In genomic region chr12:38316391-38317129, GRCh38 we compare ENCODE assay signal across 8 cellular contexts. TPM values are rescaled to one million over a fixed set of nuclear protein-coding genes. Genes with fewer than 3 reads are reported as not detected.
DNase-seq lines count a peak whose midpoint lies in the region; FAIRE-seq and TF ChIP-seq lines count a peak whose summit lies in the region.

Gene ALG10B, plus strand, starts transcription at chr12:38316774. Its CDS starts 120 bp downstream, at chr12:38316894.

- H3K9me2 ChIP-seq in Loucy (replicated peaks; ENCODE audit: low read depth, low read length) = no peaks in the 10 kb centered on the region

- H3K36me3 ChIP-seq in H7 (replicated peaks; ENCODE audit: control insufficient read depth, insufficient read depth, low read length) = no peaks in the 10 kb centered on the region; the same call in 1 of the 2 replicates
- H3K36me3 ChIP-seq in Loucy (ENCODE audit: insufficient read depth, low read length) = no peaks in the 10 kb centered on the region
- H3K36me3 ChIP-seq in SJCRH30 = no peaks in the 10 kb centered on the region
- H3K36me3 ChIP-seq in neutrophil = no peaks in the 10 kb centered on the region

- H4K20me1 ChIP-seq in Loucy (ENCODE audit: insufficient read depth, low read length, poor library complexity, severe bottlenecking) = no peaks in the 10 kb centered on the region

- H3K27ac ChIP-seq in SJCRH30 (peak within 1 kb of the TSS; percentile 70), neutrophil (peak within 1 kb of the TSS; percentile 63)

- peak within 1 kb of the TSS; percentile 32 for H3K4me2 ChIP-seq in Loucy (ENCODE audit: low read depth, low read length, poor library complexity, severe bottlenecking)

- TF ChIP-seq CTCF in Loucy (conservative IDR thresholded peaks at IDR 0.05; ENCODE audit: low read length) (peak; percentile 70), neutrophil (IDR thresholded peaks at IDR 0.05) (peak; percentile 67)

- H3K4me1 ChIP-seq in Loucy (ENCODE audit: insufficient read depth, low read length, poor library complexity, severe bottlenecking) (no peaks in the 10 kb centered on the region), SJCRH30 (no peaks in the 10 kb centered on the region), neutrophil (ENCODE audit: control insufficient read depth in 1 of 2, insufficient read depth in 1 of 2, low read depth in 1 of 2, low read length in 1 of 2) (peaks cover 7 to 10% of the 10 kb centered on the region in 2 experiments)

- H3K9me3 ChIP-seq in Loucy (ENCODE audit: insufficient read depth, low read depth, low read length) = no peaks in the 10 kb centered on the region
- no peaks in the 10 kb centered on the region; the same call in 1 of the 2 replicates for H3K9me3 ChIP-seq in SJCRH30 (replicated peaks)
- no peaks in the 10 kb centered on the region for H3K9me3 ChIP-seq in neutrophil

- H3K9ac ChIP-seq in Loucy (ENCODE audit: low read depth, low read length, poor library complexity, severe bottlenecking) = no peak within 1 kb of the TSS

- H3K27me3 ChIP-seq in H7 (ENCODE audit: control insufficient read depth, insufficient read depth, low read length) = no peaks in the 10 kb centered on the region
- no peaks in the 10 kb centered on the region for H3K27me3 ChIP-seq in Loucy (ENCODE audit: insufficient read depth, low read length, poor library complexity, severe bottlenecking)
- H3K27me3 ChIP-seq in SJCRH30 = no peaks in the 10 kb centered on the region
- H3K27me3 ChIP-seq in neutrophil = peaks cover 6% of the 10 kb centered on the region

- H3F3A ChIP-seq in Loucy (ENCODE audit: low read depth) = no peaks in the 10 kb centered on the region

- H3K4me3 ChIP-seq in H7 (ENCODE audit: insufficient read depth, low read depth, low read length) (peak within 1 kb of the TSS; percentile 69), Loucy (ENCODE audit: low read length, poor library complexity, severe bottlenecking) (peak within 1 kb of the TSS; percentile 16), SJCRH30 (peak within 1 kb of the TSS; percentile 97), neutrophil (ENCODE audit: low read depth in 1 of 2, low read length in 1 of 2) (peak within 1 kb of the TSS; percentile 58 to 65)

- FAIRE-seq in G401.6 (lab: Jason Lieb, UNC) = peak; percentile 97

- peak within 1 kb of the TSS; percentile 69 for H2AFZ ChIP-seq in Loucy (ENCODE audit: low read length)

- no peaks in the 10 kb centered on the region for H3K79me2 ChIP-seq in Loucy (ENCODE audit: insufficient read depth, low read length)

- DNase-seq in H7 (peak; percentile 62), SJCRH30 (peak; percentile 94 to 99), foreskin melanocyte (peak; percentile 92), superior temporal gyrus (ENCODE audit: extremely low spot score) (peak; percentile 99)
- peak; percentile 79 to 93 (median 86) for DNase-seq in activated naive CD4-positive, alpha-beta T cell (lab: John Stamatoyannopoulos, UW)

RNA-seq across cellular contexts. Expression of gene ALG10B, which starts in this region (rescaled TPM):
- 4.5 and 4.8 TPM in 2 replicates for total RNA-seq in H7 (2014; rRNA removed; shearing (Covaris generic))
- total RNA-seq in SJCRH30 (2014; rRNA removed; shearing (Covaris generic)) = 17.9 and 21.4 TPM in 2 replicates

Comparison
In these comparisons a context has a peak if more than half of its experiments do, and no peak if none do; other contexts are left out.
1. Peak in every context shown above with its lines: DNase-seq, H3K4me3 ChIP-seq and H3K27ac ChIP-seq.
2. H3K4me3 ChIP-seq: peak in every context shown above with its lines; median percentile 97 in SJCRH30; 69 in H7; 62 in neutrophil; 16 in Loucy.